ENCODE assay signal across 8 cellular contexts in genomic region chr2:175741164-175741563, GRCh38.
"Had no signal": no experiment of that assay in that cellular context is flagged by ENCODE, and none has a peak within 500 bp of the region (broad histone marks: within the 10 kb centered on the region; RNA-seq: fewer than 3 reads in every experiment).

No MANE protein-coding gene starts in this region.

- H3K4me3 ChIP-seq: GM12878 had no signal

- FAIRE-seq: G401.6, GM12878, GM12891, GM12892, GM18507, GM19239 had no signal

- ATAC-seq: GM12878 had no signal

- DNase-seq: GDM1, GF-D8 had no signal
